10 cellular contexts compared by ENCODE assay signal in the genomic region with DNA sequence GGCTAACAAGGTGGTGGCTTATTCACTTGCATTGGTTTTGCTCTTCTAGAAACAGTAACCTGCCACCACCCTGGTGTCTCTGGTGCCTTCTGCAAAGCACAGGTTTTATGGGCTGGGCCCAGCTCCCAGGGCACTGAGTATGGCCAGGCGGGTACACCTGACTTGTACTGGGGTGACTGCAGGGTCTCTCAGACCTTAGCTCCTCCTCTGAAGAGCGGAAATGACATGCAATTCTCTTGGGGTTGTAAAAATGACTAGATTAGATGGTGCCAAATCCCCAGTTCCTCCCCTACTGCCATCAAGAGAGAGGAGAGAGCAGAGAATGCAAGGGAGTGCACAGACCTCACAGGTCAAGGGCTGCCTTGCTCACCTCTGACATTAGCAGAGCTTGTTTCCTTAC. TPM values are rescaled to one million over a fixed set of nuclear protein-coding genes. Genes with fewer than 3 reads are reported as not detected.
A peak's percentile ranks its signal among the peaks of the same experiment; 100 is the strongest.
DNase-seq lines count a peak whose midpoint lies in the region; ATAC-seq and TF ChIP-seq lines count a peak whose summit lies in the region.
"Had no signal": no experiment of that assay in that cellular context is flagged by ENCODE, and none has a peak within 500 bp of the region (broad histone marks: within the 10 kb centered on the region; RNA-seq: fewer than 3 reads in every experiment).

No MANE protein-coding gene starts in this region.

- peak; percentile 81 for DNase-seq in activated effector memory CD4-positive, alpha-beta T cell treated with anti-CD3 and anti-CD28 coated beads, Interleukin-2, amount 50 U/mL, for 16 hours
- no peak for DNase-seq in activated effector memory CD4-positive, alpha-beta T cell treated with Interleukin-2 at 50 U/mL for 16 hours
- peak; percentile 34 for DNase-seq in T-helper 9 cell
- DNase-seq in germinal center (ENCODE audit: low spot score), result peak; percentile 21
- DNase-seq in suprapubic skin (ENCODE audit: low spot score in 2 of 2), result no peak
- no peak for DNase-seq in SJCRH30
- DNase-seq in NCI-H446 treated with DMSO at 0.1 percent for 48 hours (lab: John Stamatoyannopoulos, UW), result no peak
- DNase-seq: C1 segment of cervical spinal cord, NCI-H526 had no signal

- TF ChIP-seq EP300 in suprapubic skin (IDR thresholded peaks at IDR 0.05), result no peak

- H3K27ac ChIP-seq in suprapubic skin (peak overlapping the region; percentile 94), SJCRH30 (no peak overlapping the region)

- H3K27me3 ChIP-seq in suprapubic skin (no peaks in the 10 kb centered on the region), SJCRH30 (no peaks in the 10 kb centered on the region)

- no peak for TF ChIP-seq CTCF in suprapubic skin (IDR thresholded peaks at IDR 0.05)

- TF ChIP-seq POLR2A in suprapubic skin (IDR thresholded peaks at IDR 0.05), result no peak

- H3K9me3 ChIP-seq in suprapubic skin (no peaks in the 10 kb centered on the region), SJCRH30 (replicated peaks) (no peaks in the 10 kb centered on the region)

- H3K4me3 ChIP-seq in suprapubic skin (no peak overlapping the region), SJCRH30 (no peak overlapping the region)

- ATAC-seq in HG02885 (IDR thresholded peaks at IDR 0.05; ENCODE audit: poor library complexity, unreplicated experiment), result no peak

- WGBS in suprapubic skin, result 86% methylated on average over 2 of the region's 2 CpGs

- H3K4me1 ChIP-seq in suprapubic skin (peaks cover 83% of the 10 kb centered on the region), SJCRH30 (peaks cover 16% of the 10 kb centered on the region)

- H3K36me3 ChIP-seq in suprapubic skin, result no peaks in the 10 kb centered on the region
- 0 out of 2 replicates have a peak, but pooled peaks cover 2% of the 10 kb centered on the region for H3K36me3 ChIP-seq in SJCRH30

RNA-seq across cellular contexts. Expression of gene ESYT2, which starts 14.7 kb away (rescaled TPM):
- 10 to 100 TPM; 68.3 to 95.8 (median 82.6) TPM for total RNA-seq in suprapubic skin
- 52.6 and 55.2 TPM in 2 replicates for total RNA-seq in SJCRH30 (2014; rRNA removed; shearing (Covaris generic))

RNA-seq across cellular contexts. Expression of gene DYNC2I1, which starts 41.7 kb away (rescaled TPM):
- 10 to 100 TPM in 2 of 4 donors, 1 to 10 TPM in 2; 7.2 to 33.5 (median 9.3) TPM for total RNA-seq in suprapubic skin
- 4.4 and 5.4 TPM in 2 replicates for total RNA-seq in SJCRH30 (2014; rRNA removed; shearing (Covaris generic))

Comparison
In these comparisons a context has a peak if more than half of its experiments do, and no peak if none do; other contexts are left out.
1. DNase-seq: peak in activated effector memory CD4-positive, alpha-beta T cell treated with anti-CD3 and anti-CD28 coated beads, Interleukin-2, amount 50 U/mL, for 16 hours (single experiment), T-helper 9 cell (single experiment) and germinal center (single experiment); none in activated effector memory CD4-positive, alpha-beta T cell treated with Interleukin-2 at 50 U/mL for 16 hours (single experiment), suprapubic skin (0 of 2), SJCRH30 (0 of 2) and NCI-H446 treated with DMSO at 0.1 percent for 48 hours (single experiment).